ENCODE assay signal across 8 cellular contexts in genomic region chr1:153880962-153881361, GRCh38. TPM values are rescaled to one million over a fixed set of nuclear protein-coding genes. Genes with fewer than 3 reads are reported as not detected.
DNase-seq lines count a peak whose midpoint lies in the region; ATAC-seq and TF ChIP-seq lines count a peak whose summit lies in the region.

No MANE protein-coding gene starts in this region.

- H3K27me3 Mint-ChIP-seq in WTC11 (ENCODE audit: low read depth): no peaks in the 10 kb centered on the region
- H3K27me3 Mint-ChIP-seq in stimulated activated memory B cell treated with anti-CD40 and anti-IgM and Interleukin-4, amounts not matched to agents 10 μg/mL and 1 μg/mL and 100 μg/mL, for 72 hours: no peaks in the 10 kb centered on the region

- H3K36me3 ChIP-seq in breast epithelium (no peaks in the 10 kb centered on the region), kidney epithelial cell (ENCODE audit: control insufficient read depth, insufficient read depth, low read length) (no peaks in the 10 kb centered on the region), spleen (peaks cover 0 to 30% (median 0%) of the 10 kb centered on the region in 6 donors)

- H3K27ac Mint-ChIP-seq in WTC11: no peak overlapping the region
- no peak overlapping the region for H3K27ac Mint-ChIP-seq in stimulated activated memory B cell treated with anti-CD40 and anti-IgM and Interleukin-4, amounts not matched to agents 10 μg/mL and 1 μg/mL and 100 μg/mL, for 72 hours

- no peaks in the 10 kb centered on the region for H3K4me1 Mint-ChIP-seq in WTC11
- H3K4me1 Mint-ChIP-seq in stimulated activated memory B cell treated with anti-CD40 and anti-IgM and Interleukin-4, amounts not matched to agents 10 μg/mL and 1 μg/mL and 100 μg/mL, for 72 hours: peaks cover 27% of the 10 kb centered on the region

- intact Hi-C loops in breast epithelium (cut with DNase I; ENCODE audit: low total_unique reads) (no loop called here), spleen (cut with DNase I; ENCODE audit: low total_unique reads) (no loop called here)

- TF ChIP-seq CTCF in breast epithelium (IDR thresholded peaks at IDR 0.05) (no peak), kidney epithelial cell (IDR thresholded peaks at IDR 0.05; ENCODE audit: insufficient read depth, low read length, poor library complexity, severe bottlenecking) (no peak), spleen (IDR thresholded peaks at IDR 0.05 in 8 of 11, conservative IDR thresholded peaks at IDR 0.05 in 3 of 11) (no peak), WTC11 (IDR thresholded peaks at IDR 0.05) (no peak)

- DNase-seq in activated CD8-positive, alpha-beta memory T cell treated with anti-CD3 and anti-CD28 coated beads for 1 hour (ENCODE audit: extremely low read depth in 1 of 2, low read depth in 1 of 2): peak; percentile 10 to 12
- no peak for DNase-seq in activated CD8-positive, alpha-beta memory T cell treated with anti-CD3 and anti-CD28 coated beads, Interleukin-2, amount 50 U/mL, for 48 hours
- DNase-seq in OCI-M1 (lab: John Stamatoyannopoulos, UW) (peak; percentile 37), breast epithelium (ENCODE audit: low spot score in 2 of 2) (peak; percentile 52 to 86), kidney epithelial cell (ENCODE audit: low read depth) (peak; percentile 96), spleen (peak; percentile 78), WTC11 (ENCODE audit: low spot score) (no peak)

- POLR2A ChIA-PET in WTC11 (lab: Charles Lee): no interaction called here

- peaks cover 6% of the 10 kb centered on the region; the same call in 1 of the 2 replicates for H3K36me3 Mint-ChIP-seq in WTC11
- peaks cover 9% of the 10 kb centered on the region for H3K36me3 Mint-ChIP-seq in stimulated activated memory B cell treated with anti-CD40 and anti-IgM and Interleukin-4, amounts not matched to agents 10 μg/mL and 1 μg/mL and 100 μg/mL, for 72 hours

- H3K27ac ChIP-seq in breast epithelium (peak overlapping the region in 1 of 2 donors; percentile 50), spleen (peak overlapping the region in 5 of 8 donors; percentile 34 to 60 (median 39))

- H3K27me3 ChIP-seq in breast epithelium (no peaks in the 10 kb centered on the region), kidney epithelial cell (ENCODE audit: control insufficient read depth, insufficient read depth, low read length) (no peaks in the 10 kb centered on the region), spleen (replicated peaks in 1 of 7) (no peaks in the 10 kb centered on the region)

- no peaks in the 10 kb centered on the region for H3K9me3 ChIP-seq in breast epithelium
- H3K9me3 ChIP-seq in spleen: no peaks in the 10 kb centered on the region

- WGBS in spleen, 5 donors: 17 to 25% (median 20%) methylated on average over 5 of the region's 5 CpGs

- H3K9me3 Mint-ChIP-seq in WTC11: no peaks in the 10 kb centered on the region
- H3K9me3 Mint-ChIP-seq in stimulated activated memory B cell treated with anti-CD40 and anti-IgM and Interleukin-4, amounts not matched to agents 10 μg/mL and 1 μg/mL and 100 μg/mL, for 72 hours: no peaks in the 10 kb centered on the region

- H3K4me1 ChIP-seq in breast epithelium (peaks cover 0 to 6% of the 10 kb centered on the region in 2 donors), spleen (peaks cover 28 to 96% (median 44%) of the 10 kb centered on the region in 6 donors)

- no peak overlapping the region for H3K4me3 Mint-ChIP-seq in WTC11
- H3K4me3 Mint-ChIP-seq in stimulated activated memory B cell treated with anti-CD40 and anti-IgM and Interleukin-4, amounts not matched to agents 10 μg/mL and 1 μg/mL and 100 μg/mL, for 72 hours: no peak overlapping the region

- CTCF ChIA-PET in WTC11 (lab: Charles Lee): interaction anchor here (1.9 kb wide), 1 partner anchor 66 kb away, joined by 6 read pairs; the partner anchor contains the start of gene DENND4B

- TF ChIP-seq POLR2A in breast epithelium (IDR thresholded peaks at IDR 0.05) (no peak), spleen (IDR thresholded peaks at IDR 0.05) (no peak)

- no peak for ATAC-seq in WTC11
- ATAC-seq in stimulated activated memory B cell treated with anti-CD40 and anti-IgM and Interleukin-4, amounts not matched to agents 10 μg/mL and 1 μg/mL and 100 μg/mL, for 72 hours: no peak

- H3K4me3 ChIP-seq in breast epithelium (peak overlapping the region in 1 of 3 donors; percentile 43), kidney epithelial cell (ENCODE audit: low read depth, low read length) (no peak overlapping the region), spleen (peak overlapping the region in 1 of 8 donors; percentile 11)

TF ChIP-seq in WTC11, 78 proteins besides CTCF, POLR2A, EP300 and RAD21:
- TF ChIP-seq ATF1 (CRISPR knock-in tag; IDR thresholded peaks at IDR 0.05) (no peak), GRHL2 (CRISPR knock-in tag; IDR thresholded peaks at IDR 0.05; ENCODE audit: insufficient replicate concordance, severe bottlenecking) (no peak), IRF1 (CRISPR knock-in tag; IDR thresholded peaks at IDR 0.05) (no peak), KAT7 (CRISPR knock-in tag; IDR thresholded peaks at IDR 0.05; ENCODE audit: borderline replicate concordance) (no peak), ZNF532 (CRISPR knock-in tag; IDR thresholded peaks at IDR 0.05; ENCODE audit: borderline replicate concordance) (no peak), ZNF121 (CRISPR knock-in tag; IDR thresholded peaks at IDR 0.05) (no peak), HMGXB4 (CRISPR knock-in tag; IDR thresholded peaks at IDR 0.05) (no peak), ZMAT4 (CRISPR knock-in tag; IDR thresholded peaks at IDR 0.05) (no peak), NR1H2 (CRISPR knock-in tag; IDR thresholded peaks at IDR 0.05) (no peak), USF1 (CRISPR knock-in tag; IDR thresholded peaks at IDR 0.05) (no peak), TEAD4 (CRISPR knock-in tag; IDR thresholded peaks at IDR 0.05) (no peak)

RNA-seq across cellular contexts. Expression of gene GATAD2B, which starts 41.8 kb away (rescaled TPM):
- total RNA-seq in breast epithelium (10 to 100 TPM; 18.7 to 21.2 (median 20.0) TPM), kidney epithelial cell (12.2 and 12.7 TPM in 2 replicates), spleen (10 to 100 TPM; 44.2 to 68.1 (median 60.4) TPM), WTC11 (2021) (42.1 to 46.9 TPM (median 44.5 TPM) in 3 replicates)
- 1 to 10 TPM; 3.7 to 7.1 (median 3.9) TPM for polyA plus RNA-seq in spleen

Comparison
In these comparisons a context has a peak if more than half of its experiments do, and no peak if none do; other contexts are left out.
1. DNase-seq: peak in activated CD8-positive, alpha-beta memory T cell treated with anti-CD3 and anti-CD28 coated beads for 1 hour (2 of 2), OCI-M1 (single experiment), breast epithelium (2 of 2), kidney epithelial cell (single experiment) and spleen (single experiment); none in activated CD8-positive, alpha-beta memory T cell treated with anti-CD3 and anti-CD28 coated beads, Interleukin-2, amount 50 U/mL, for 48 hours (single experiment) and WTC11 (single experiment).